Comparison of ENCODE assay signal across 11 cellular contexts in genomic region chr11:69639843-69640242, GRCh38. TPM values are rescaled to one million over a fixed set of nuclear protein-coding genes. Genes with fewer than 3 reads are reported as not detected.
DNase-seq lines count a peak whose midpoint lies in the region; ATAC-seq and TF ChIP-seq lines count a peak whose summit lies in the region.
"Had no signal": no experiment of that assay in that cellular context is flagged by ENCODE, and none has a peak within 500 bp of the region (broad histone marks: within the 10 kb centered on the region; RNA-seq: fewer than 3 reads in every experiment).

No MANE protein-coding gene starts in this region.

- peaks cover 0 to 14% of the 10 kb centered on the region in 2 donors for H3K27me3 ChIP-seq in breast epithelium
- no peaks in the 10 kb centered on the region for H3K27me3 ChIP-seq in right lobe of liver
- H3K27me3 ChIP-seq in thoracic aorta (replicated peaks; ENCODE audit: insufficient read depth), result no peaks in the 10 kb centered on the region
- H3K27me3 ChIP-seq in HAP-1 (ENCODE audit: low read depth), result peaks cover 59% of the 10 kb centered on the region

- intact Hi-C loops in breast epithelium (cut with DNase I; ENCODE audit: low total_unique reads), result loop anchor here (10.0 kb wide), 2 partner anchors 345 to 1915 kb away; partner anchors contain the start of gene MYEOV
- intact Hi-C loops in right lobe of liver (cut with DNase I), result loop anchor here in 1 of 2 donors (5.0 kb wide), 1 partner anchor 343 kb away; no protein-coding TSS in a partner anchor

- 3% methylated on average over 9 of the region's 9 CpGs for WGBS in right lobe of liver (ENCODE audit: insufficient coverage, low coverage, low lambda C conversion rate, missing lambda C conversion rate)

- no peak for TF ChIP-seq POLR2A in breast epithelium (IDR thresholded peaks at IDR 0.05)
- no peak for TF ChIP-seq POLR2A in right lobe of liver (IDR thresholded peaks at IDR 0.05)

- H3K36me3 Mint-ChIP-seq in activated naive CD4-positive, alpha-beta T cell treated with anti-CD3 and anti-CD28 coated beads, Interleukin-2, amount 50 U/mL, for 24 hours, result no peaks in the 10 kb centered on the region

- DNase-seq in activated naive CD4-positive, alpha-beta T cell treated with Interleukin-2 at 50 U/mL for 16 hours, result no peak
- DNase-seq in breast epithelium (ENCODE audit: low spot score in 2 of 2) (no peak), right lobe of liver (no peak), thoracic aorta (ENCODE audit: low spot score) (no peak), hepatic stellate cell (ENCODE audit: low spot score) (no peak), HAP-1 (ENCODE audit: low spot score in 2 of 2) (no peak), AML-193 (lab: John Stamatoyannopoulos, UW) (no peak)
- DNase-seq: NCI-H1930; stimulated activated CD4-positive, alpha-beta T cell treated with anti-CD3 and anti-CD28 coated beads, Interleukin-4, amount 100 ng/mL, for 1 hour had no signal

- H3K9me3 ChIP-seq in breast epithelium (no peaks in the 10 kb centered on the region), right lobe of liver (no peaks in the 10 kb centered on the region), thoracic aorta (no peaks in the 10 kb centered on the region), HAP-1 (no peaks in the 10 kb centered on the region)
- H3K9me3 ChIP-seq: BLaER1 treated with 17β-estradiol and CSF1 and Interleukin-3, amounts not matched to agents 10 nM and 100 nM had no signal

- H3K4me3 Mint-ChIP-seq in activated naive CD4-positive, alpha-beta T cell treated with anti-CD3 and anti-CD28 coated beads, Interleukin-2, amount 50 U/mL, for 24 hours, result peak overlapping the region; percentile 69

- in situ Hi-C loops in HAP-1 (cut with MboI; ENCODE audit: low sequenced_read_pairs), result loop anchor here (5.0 kb wide), 1 partner anchor 533 kb away; no protein-coding TSS in a partner anchor

- H3K27ac Mint-ChIP-seq in activated naive CD4-positive, alpha-beta T cell treated with anti-CD3 and anti-CD28 coated beads, Interleukin-2, amount 50 U/mL, for 24 hours, result no peak overlapping the region

- ATAC-seq in right lobe of liver (no peak), thoracic aorta (ENCODE audit: insufficient number of reproducible peaks, low FRiP score, low read depth) (no peak)

- no peak for TF ChIP-seq CTCF in breast epithelium (IDR thresholded peaks at IDR 0.05)
- TF ChIP-seq CTCF in right lobe of liver (IDR thresholded peaks at IDR 0.05), result no peak
- TF ChIP-seq CTCF in thoracic aorta (IDR thresholded peaks at IDR 0.05), result no peak

- peaks cover 16 to 45% of the 10 kb centered on the region in 2 donors for H3K4me1 ChIP-seq in breast epithelium
- H3K4me1 ChIP-seq in right lobe of liver, result peaks cover 0 to 63% (median 20%) of the 10 kb centered on the region in 4 donors
- H3K4me1 ChIP-seq in thoracic aorta (ENCODE audit: control insufficient read depth in 1 of 2, low read depth in 2 of 2), result peaks cover 40 to 61% of the 10 kb centered on the region in 2 donors
- peaks cover 18% of the 10 kb centered on the region for H3K4me1 ChIP-seq in HAP-1

- H3K27me3 Mint-ChIP-seq in activated naive CD4-positive, alpha-beta T cell treated with anti-CD3 and anti-CD28 coated beads, Interleukin-2, amount 50 U/mL, for 24 hours, result peaks cover 10% of the 10 kb centered on the region

- H3K36me3 ChIP-seq in breast epithelium (no peaks in the 10 kb centered on the region), right lobe of liver (peaks cover 0 to 5% (median 1%) of the 10 kb centered on the region in 4 donors), thoracic aorta (no peaks in the 10 kb centered on the region), HAP-1 (replicated peaks) (no peaks in the 10 kb centered on the region)
- H3K36me3 ChIP-seq: BLaER1 treated with 17β-estradiol and CSF1 and Interleukin-3, amounts not matched to agents 10 nM and 100 nM had no signal

- H3K27ac ChIP-seq in breast epithelium (no peak overlapping the region), right lobe of liver (peak overlapping the region in 2 of 3 donors; percentile 22 to 34), thoracic aorta (no peak overlapping the region)
- H3K27ac ChIP-seq: BLaER1 treated with 17β-estradiol and CSF1 and Interleukin-3, amounts not matched to agents 10 nM and 100 nM had no signal

- H3K4me3 ChIP-seq in breast epithelium (peak overlapping the region in 2 of 3 donors; percentile 84 to 89), right lobe of liver (peak overlapping the region; percentile 73 to 94 (median 75)), thoracic aorta (peak overlapping the region; percentile 97), HAP-1 (no peak overlapping the region)

- H3K9me3 Mint-ChIP-seq in activated naive CD4-positive, alpha-beta T cell treated with anti-CD3 and anti-CD28 coated beads, Interleukin-2, amount 50 U/mL, for 24 hours, result no peaks in the 10 kb centered on the region

- H3K4me1 Mint-ChIP-seq in activated naive CD4-positive, alpha-beta T cell treated with anti-CD3 and anti-CD28 coated beads, Interleukin-2, amount 50 U/mL, for 24 hours, result peaks cover 27% of the 10 kb centered on the region

RNA-seq across cellular contexts. Expression of gene CCND1, which starts 1.1 kb away (rescaled TPM):
- total RNA-seq in breast epithelium (100 to 1,000 TPM in 1 of 3 donors, 10 to 100 TPM in 2; 42.3 to 199 (median 99.0) TPM), right lobe of liver (100 to 1,000 TPM in 3 of 6 experiments, 10 to 100 TPM in 3; 67.0 to 283 (median 94.1) TPM), thoracic aorta (100 to 1,000 TPM; 109 to 142 TPM)

RNA-seq across cellular contexts. Expression of gene LTO1, which starts 35.3 kb away (rescaled TPM):
- total RNA-seq in breast epithelium (10 to 100 TPM; 14.1 to 25.5 (median 18.7) TPM), right lobe of liver (1 to 10 TPM; 4.1 to 7.9 (median 5.6) TPM), thoracic aorta (10 to 100 TPM; 23.6 to 43.5 TPM)

Comparison
In these comparisons a context has a peak if more than half of its experiments do, and no peak if none do; other contexts are left out.
1. H3K27ac ChIP-seq: peak in right lobe of liver (2 of 3); none in breast epithelium (0 of 2) and thoracic aorta (0 of 2).